ENCODE assay signal across 18 cellular contexts in the genomic region with DNA sequence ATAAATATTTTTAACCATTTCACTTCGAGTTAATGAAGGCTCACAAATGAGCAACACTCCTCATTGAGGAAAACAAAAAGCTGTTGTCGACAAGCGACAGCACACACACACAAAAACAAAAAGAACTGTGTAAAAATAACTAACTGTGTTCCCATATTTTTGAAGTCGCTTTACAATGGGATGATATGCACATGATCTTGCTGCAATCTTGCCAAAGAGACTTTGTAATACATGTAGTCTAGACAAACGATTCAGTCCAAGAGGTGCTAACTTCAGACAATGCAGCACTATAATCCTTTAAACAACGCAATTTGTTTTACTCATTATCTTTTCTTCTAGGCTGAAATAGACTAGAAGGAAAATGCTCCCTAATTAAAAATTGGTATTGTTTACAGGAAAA. TPM values are rescaled to one million over a fixed set of nuclear protein-coding genes. Genes with fewer than 3 reads are reported as not detected.
DNase-seq lines count a peak whose midpoint lies in the region; ATAC-seq, FAIRE-seq and TF ChIP-seq lines count a peak whose summit lies in the region.
"Had no signal": no experiment of that assay in that cellular context is flagged by ENCODE, and none has a peak within 500 bp of the region (broad histone marks: within the 10 kb centered on the region; RNA-seq: fewer than 3 reads in every experiment).

No MANE protein-coding gene starts in this region.

- no peaks in the 10 kb centered on the region for H3K9me3 ChIP-seq in CD4-positive, CD25-positive, alpha-beta regulatory T cell (ENCODE audit: control insufficient read depth in 2 of 2, low read length in 2 of 2)
- H3K9me3 ChIP-seq in HCT116 (ENCODE audit: control insufficient read depth in 1 of 2, insufficient read depth in 1 of 2, low read depth in 1 of 2, low read length in 2 of 2): no peaks in the 10 kb centered on the region
- H3K9me3 ChIP-seq in GM12878 (replicated peaks; ENCODE audit: control insufficient read depth, insufficient read depth, low read length): no peaks in the 10 kb centered on the region
- H3K9me3 ChIP-seq: SJCRH30 had no signal

- intact Hi-C loops in HCT116 (cut with micrococcal nuclease) (no loop called here), GM12878 (cut with micrococcal nuclease; ENCODE audit: unreplicated experiment) (no loop called here)

- no peak for TF ChIP-seq CTCF in HCT116 (IDR thresholded peaks at IDR 0.05 in 2 of 3, conservative IDR thresholded peaks at IDR 0.05 in 1 of 3; ENCODE audit: borderline replicate concordance in 1 of 3, insufficient read depth in 1 of 3, low read depth in 2 of 3, low read length in 2 of 3)
- TF ChIP-seq CTCF in GM12878 (IDR thresholded peaks at IDR 0.05 in 2 of 3, conservative IDR thresholded peaks at IDR 0.05 in 1 of 3; ENCODE audit: control insufficient read depth in 2 of 3, extremely low read depth in 1 of 3, insufficient read depth in 1 of 3, low read depth in 3 of 3, low read length in 3 of 3): no peak

- H3K36me3 ChIP-seq in CD4-positive, CD25-positive, alpha-beta regulatory T cell (ENCODE audit: control insufficient read depth, insufficient read depth, low read length): peaks cover 47% of the 10 kb centered on the region
- peaks cover 32 to 48% of the 10 kb centered on the region in 2 experiments for H3K36me3 ChIP-seq in HCT116 (ENCODE audit: control insufficient read depth in 1 of 2, insufficient read depth in 2 of 2, low read length in 2 of 2)
- peaks cover 9 to 36% of the 10 kb centered on the region in 2 experiments for H3K36me3 ChIP-seq in GM12878 (ENCODE audit: control insufficient read depth in 2 of 2, insufficient read depth in 2 of 2, low read length in 1 of 2)

- H3K4me1 Mint-ChIP-seq in CD4-positive, CD25-positive, alpha-beta regulatory T cell: peaks cover 1 to 14% (median 12%) of the 10 kb centered on the region in 4 donors
- H3K4me1 Mint-ChIP-seq in stimulated activated naive CD8-positive, alpha-beta T cell treated with anti-CD3 and anti-CD28 coated beads, Interleukin-15, amount 100 ng/mL, for 72 hours: no peaks in the 10 kb centered on the region
- H3K4me1 Mint-ChIP-seq: B cell had no signal

- H3K79me2 ChIP-seq in HCT116 (ENCODE audit: insufficient read depth, low read length) (peaks cover 25% of the 10 kb centered on the region), GM12878 (ENCODE audit: control insufficient read depth, insufficient read depth, low read length) (no peaks in the 10 kb centered on the region)

- TF ChIP-seq RAD21 in HCT116 (IDR thresholded peaks at IDR 0.05; ENCODE audit: low read depth): no peak
- TF ChIP-seq RAD21 in GM12878 (IDR thresholded peaks at IDR 0.05; ENCODE audit: insufficient read depth, low read depth, low read length): no peak

- in situ Hi-C loops in GM12878 (cut with MboI): no loop called here

- H3K4me2 ChIP-seq in HCT116 (ENCODE audit: low read length) (no peak overlapping the region), GM12878 (ENCODE audit: control insufficient read depth, insufficient read depth) (no peak overlapping the region)

- H3K27me3 ChIP-seq in CD4-positive, CD25-positive, alpha-beta regulatory T cell (ENCODE audit: control insufficient read depth, insufficient read depth, low read length): no peaks in the 10 kb centered on the region
- no peaks in the 10 kb centered on the region for H3K27me3 ChIP-seq in HCT116 (ENCODE audit: insufficient read depth, low read length)
- no peaks in the 10 kb centered on the region for H3K27me3 ChIP-seq in GM12878 (replicated peaks in 1 of 2; ENCODE audit: control insufficient read depth in 2 of 2, insufficient read depth in 2 of 2, low read length in 1 of 2)
- H3K27me3 ChIP-seq: SJCRH30 had no signal

- no peak overlapping the region for H3K4me3 Mint-ChIP-seq in CD4-positive, CD25-positive, alpha-beta regulatory T cell
- H3K4me3 Mint-ChIP-seq in stimulated activated naive CD8-positive, alpha-beta T cell treated with anti-CD3 and anti-CD28 coated beads, Interleukin-15, amount 100 ng/mL, for 72 hours: no peak overlapping the region
- H3K4me3 Mint-ChIP-seq: B cell; CD8-positive, alpha-beta memory T cell had no signal

- TF ChIP-seq POLR2A in HCT116 (IDR thresholded peaks at IDR 0.05; ENCODE audit: borderline replicate concordance, extremely low read depth, insufficient read depth, insufficient read length) (no peak), GM12878 (IDR thresholded peaks at IDR 0.05; ENCODE audit: low read depth, low read length) (no peak)

- peaks cover 23% of the 10 kb centered on the region for H3K36me3 Mint-ChIP-seq in CD4-positive, CD25-positive, alpha-beta regulatory T cell

- H3K9ac ChIP-seq in HCT116 (ENCODE audit: low read length): no peak overlapping the region
- no peak overlapping the region for H3K9ac ChIP-seq in GM12878 (ENCODE audit: control insufficient read depth, insufficient read depth, low read length)

- H3K4me3 ChIP-seq in CD4-positive, CD25-positive, alpha-beta regulatory T cell (ENCODE audit: low read depth, low read length): no peak overlapping the region
- H3K4me3 ChIP-seq in HCT116 (replicated peaks in 1 of 2; ENCODE audit: low read depth in 1 of 2, low read length in 2 of 2) (no peak overlapping the region), GM12878 (no peak overlapping the region)
- H3K4me3 ChIP-seq: SJCRH30 had no signal

- no peaks in the 10 kb centered on the region for H3K4me1 ChIP-seq in CD4-positive, CD25-positive, alpha-beta regulatory T cell (ENCODE audit: control insufficient read depth, insufficient read depth, low read length, poor library complexity, severe bottlenecking)
- no peaks in the 10 kb centered on the region for H3K4me1 ChIP-seq in HCT116 (ENCODE audit: control insufficient read depth in 1 of 2, insufficient read depth in 2 of 2, low read length in 2 of 2)
- no peaks in the 10 kb centered on the region for H3K4me1 ChIP-seq in GM12878 (ENCODE audit: control insufficient read depth, insufficient read depth, low read length)
- H3K4me1 ChIP-seq: SJCRH30 had no signal

- SMC1A ChIA-PET in GM12878 (lab: Charles Lee; ENCODE audit: uncharacterized antibody, unreplicated experiment): interaction anchor here (1.2 to 2.6 kb wide), 2 partner anchors 52 to 180 kb away, joined by 3 to 10 read pairs; no protein-coding TSS in a partner anchor

- H3K27ac Mint-ChIP-seq in CD4-positive, CD25-positive, alpha-beta regulatory T cell: no peak overlapping the region
- H3K27ac Mint-ChIP-seq in stimulated activated naive CD8-positive, alpha-beta T cell treated with anti-CD3 and anti-CD28 coated beads, Interleukin-15, amount 100 ng/mL, for 72 hours: no peak overlapping the region
- H3K27ac Mint-ChIP-seq: B cell had no signal

- BruUV-seq in HCT116 (replicated peaks; lab: Mats Ljungman, UMichigan) (TSS peak; percentile 70), GM12878 (replicated peaks; lab: Mats Ljungman, UMichigan) (TSS peak; percentile 85)

- peaks cover 0 to 2% (median 0%) of the 10 kb centered on the region in 7 donors for H3K9me3 Mint-ChIP-seq in CD4-positive, CD25-positive, alpha-beta regulatory T cell
- H3K9me3 Mint-ChIP-seq in stimulated activated naive CD8-positive, alpha-beta T cell treated with anti-CD3 and anti-CD28 coated beads, Interleukin-15, amount 100 ng/mL, for 72 hours: no peaks in the 10 kb centered on the region
- H3K9me3 Mint-ChIP-seq: CD8-positive, alpha-beta memory T cell had no signal

- DNase-seq in CD4-positive, CD25-positive, alpha-beta regulatory T cell: no peak
- DNase-seq in HCT116 (ENCODE audit: low read depth, low spot score) (no peak), GM12878 (ENCODE audit: low read depth, low spot score) (no peak), medulla oblongata (ENCODE audit: extremely low spot score) (peak; percentile 42), HCEC 1CT (no peak), NOMO-1 treated with dmso at 0.1 percent for 144 hours (lab: John Stamatoyannopoulos, UW; ENCODE audit: unreplicated experiment) (no peak)
- DNase-seq in stimulated activated naive CD8-positive, alpha-beta T cell treated with anti-CD3 and anti-CD28 coated beads, Interleukin-15, amount 100 ng/mL, for 72 hours: no peak
- DNase-seq: ACHN; CD8-positive, alpha-beta memory T cell; DMS 273 treated with DMSO at 0.1 percent for 48 hours; EL; Karpas-422; NCI-H2029 treated with DMSO at 0.1 percent for 48 hours; NCI-H510A; SJCRH30 had no signal

- TF ChIP-seq EP300 in GM12878 (IDR thresholded peaks at IDR 0.05; ENCODE audit: borderline replicate concordance in 1 of 2, control insufficient read depth in 1 of 2, low read depth in 2 of 2, low read length in 2 of 2): no peak

- no peaks in the 10 kb centered on the region for H3K27me3 Mint-ChIP-seq in CD4-positive, CD25-positive, alpha-beta regulatory T cell
- no peaks in the 10 kb centered on the region for H3K27me3 Mint-ChIP-seq in stimulated activated naive CD8-positive, alpha-beta T cell treated with anti-CD3 and anti-CD28 coated beads, Interleukin-15, amount 100 ng/mL, for 72 hours
- H3K27me3 Mint-ChIP-seq: B cell; CD8-positive, alpha-beta memory T cell had no signal

- CTCF ChIA-PET in HCT116 (lab: Charles Lee): no interaction called here
- CTCF ChIA-PET in GM12878 (lab: Yijun Ruan, JAX): no interaction called here

- H2AFZ ChIP-seq in HCT116 (ENCODE audit: low read depth, low read length, poor library complexity, severe bottlenecking) (no peak overlapping the region), GM12878 (ENCODE audit: control insufficient read depth, low read depth, low read length) (no peak overlapping the region)

- peak overlapping the region; percentile 23 for H3K27ac ChIP-seq in CD4-positive, CD25-positive, alpha-beta regulatory T cell (ENCODE audit: insufficient read depth, low read length, poor library complexity, severe bottlenecking)
- H3K27ac ChIP-seq in HCT116 (ENCODE audit: low read depth, low read length) (no peak overlapping the region), GM12878 (ENCODE audit: control insufficient read depth, insufficient read depth) (no peak overlapping the region)
- H3K27ac ChIP-seq: RWPE1, SJCRH30 had no signal

- FAIRE-seq in GM12878 (lab: Jason Lieb, UNC): no peak

- no peak for ATAC-seq in CD4-positive, CD25-positive, alpha-beta regulatory T cell (ENCODE audit: low read depth in 2 of 2)
- ATAC-seq in HCT116 (no peak), GM12878 (no peak), HG03097 (IDR thresholded peaks at IDR 0.05; ENCODE audit: low FRiP score, unreplicated experiment) (no peak)
- ATAC-seq in stimulated activated naive CD8-positive, alpha-beta T cell treated with anti-CD3 and anti-CD28 coated beads, Interleukin-15, amount 100 ng/mL, for 72 hours: no peak

- RAD21 ChIA-PET in HCT116 (lab: Charles Lee; ENCODE audit: low non-redundant PET in 1 of 2, low total read pairs in 2 of 2, uncharacterized antibody in 2 of 2, unreplicated experiment in 2 of 2): no interaction called here
- RAD21 ChIA-PET in GM12878 (lab: Charles Lee; ENCODE audit: unreplicated experiment): interaction anchor here (1.0 kb wide), 2 partner anchors 47 to 52 kb away, joined by 3 read pairs; no protein-coding TSS in a partner anchor

- no peaks in the 10 kb centered on the region for H3K9me2 ChIP-seq in HCT116 (ENCODE audit: insufficient read depth)

- WGBS in GM12878 (ENCODE audit: insufficient coverage, insufficient replicate concordance, low lambda C conversion rate, missing lambda C conversion rate): 72% methylated on average over 6 of the region's 6 CpGs

- 0 out of 2 replicates have a peak, but pooled peaks cover 6% of the 10 kb centered on the region for H4K20me1 ChIP-seq in HCT116 (ENCODE audit: insufficient read depth)
- no peaks in the 10 kb centered on the region for H4K20me1 ChIP-seq in GM12878 (ENCODE audit: control insufficient read depth, insufficient read depth)

- POLR2A ChIA-PET in HCT116 (lab: Charles Lee) (no interaction called here), GM12878 (lab: Charles Lee) (interaction anchor here (1.0 kb wide), 1 partner anchor 52 kb away, joined by 5 read pairs; no protein-coding TSS in a partner anchor)

RNA-seq across cellular contexts. Expression of gene USP34, which starts 7.2 kb away (rescaled TPM):
- total RNA-seq in CD4-positive, CD25-positive, alpha-beta regulatory T cell: 197 TPM
- 10 to 100 TPM; 16.6 to 20.9 (median 17.5) TPM for polyA plus RNA-seq in CD4-positive, CD25-positive, alpha-beta regulatory T cell
- 76.3 TPM for total RNA-seq in HCT116 (2021; ENCODE audit: unreplicated experiment)
- 30.0 and 33.0 TPM in 2 replicates for polyA plus RNA-seq in HCT116 (2012)
- total RNA-seq in GM12878 (2013; cell fraction: nucleolus; rRNA removed): 756 and 775 TPM in 2 replicates
- total RNA-seq in GM12878 (2014; rRNA removed): 81.6 and 89.0 TPM in 2 replicates
- 81.4 and 96.3 TPM in 2 replicates for total RNA-seq in GM12878 (2014; rRNA removed; fragmentation: Illumina TruSeq; extraction: Trizol)
- 71.0 and 78.8 TPM in 2 replicates for total RNA-seq in GM12878 (2021)
- polyA plus RNA-seq in GM12878 (2011; ENCODE audit: low read depth): 59.4 TPM
- 83.7 and 114 TPM in 2 replicates for polyA plus RNA-seq in GM12878 (2011; rRNA removed)
- 34.3 and 50.2 TPM in 2 replicates for polyA plus RNA-seq in GM12878 (2011; cell fraction: cytosol; rRNA removed)
- 129 and 138 TPM in 2 replicates for polyA plus RNA-seq in GM12878 (2011; cell fraction: nucleus; rRNA removed)
- 52.3 and 70.2 TPM in 2 replicates for polyA plus RNA-seq in GM12878 (2012)
- 106 and 137 TPM in 2 replicates for polyA plus RNA-seq in GM12878 (2014; fragmentation: Illumina TruSeq; extraction: Trizol)
- 10 to 100 TPM; 26.2 to 30.6 TPM for polyA plus RNA-seq in GM12878 (2014; fragmentation: Nextera tagmentation; extraction: Ambion mirVana)
- polyA plus RNA-seq in GM12878 (2014; rRNA removed): 40.9 and 45.4 TPM in 2 replicates
- polyA plus RNA-seq in GM12878 (2016; fragmentation: Nextera tagmentation; extraction: Ambion mirVana): 10 to 100 TPM; 27.1 to 33.9 TPM
- 177 and 275 TPM in 2 replicates for polyA minus RNA-seq in GM12878 (2011; rRNA and poly(A)+ RNA removed)
- polyA minus RNA-seq in GM12878 (2011; cell fraction: cytosol; rRNA and poly(A)+ RNA removed): 60.3 and 62.2 TPM in 2 replicates
- 135 and 222 TPM in 2 replicates for polyA minus RNA-seq in GM12878 (2011; cell fraction: nucleus; rRNA and poly(A)+ RNA removed)
